21 cellular contexts compared by ENCODE assay signal in genomic region chrX:134444681-134445080, GRCh38.
"Had no signal": no experiment of that assay in that cellular context is flagged by ENCODE, and none has a peak within 500 bp of the region (broad histone marks: within the 10 kb centered on the region; RNA-seq: fewer than 3 reads in every experiment).

No MANE protein-coding gene starts in this region.

- H3K4me1 ChIP-seq: esophagus muscularis mucosa, gastrocnemius medialis had no signal

- H3K4me3 ChIP-seq: esophagus muscularis mucosa, gastrocnemius medialis, thoracic aorta had no signal

- H3K36me3 ChIP-seq: brain microvascular endothelial cell, esophagus muscularis mucosa, gastrocnemius medialis, thoracic aorta had no signal

- ATAC-seq: gastrocnemius medialis; left ventricle myocardium superior; naive thymus-derived CD8-positive, alpha-beta T cell; sciatic nerve; stimulated activated memory B cell treated with anti-CD40 and anti-IgM and Interleukin-4, amounts not matched to agents 10 μg/mL and 1 μg/mL and 100 μg/mL, for 72 hours had no signal

- H3K27ac ChIP-seq: brain microvascular endothelial cell, esophagus muscularis mucosa, gastrocnemius medialis, thoracic aorta had no signal

- H3K27me3 ChIP-seq: brain microvascular endothelial cell, esophagus muscularis mucosa, gastrocnemius medialis had no signal

- DNase-seq: activated CD4-positive, alpha-beta memory T cell treated with anti-CD3 and anti-CD28 coated beads for 36 hours; activated CD4-positive, alpha-beta T cell treated with anti-CD3 and anti-CD28 coated beads for 1 hour; activated effector memory CD4-positive, alpha-beta T cell treated with anti-CD3 and anti-CD28 coated beads, Interleukin-2, amount 50 U/mL, for 16 hours; activated naive CD4-positive, alpha-beta T cell treated with anti-CD3 and anti-CD28 coated beads, Interleukin-2, amount 10 ng/mL, durations not matched to agents 7 days and 5 days; anterior cingulate cortex; brain microvascular endothelial cell; caudate nucleus; effector memory CD4-positive, alpha-beta T cell; gastrocnemius medialis; head of caudate nucleus; hypothalamus; left ventricle myocardium superior; mammary epithelial cell; naive thymus-derived CD8-positive, alpha-beta T cell; small intestine; stimulated activated CD4-positive, alpha-beta T cell treated with anti-CD3 and anti-CD28 coated beads, Interleukin-2, amount 100 ng/mL, for 24 hours; T-helper 9 cell had no signal

- H3K9me3 ChIP-seq: esophagus muscularis mucosa, gastrocnemius medialis, thoracic aorta had no signal

- FAIRE-seq: small intestine had no signal
